In the genomic region with DNA sequence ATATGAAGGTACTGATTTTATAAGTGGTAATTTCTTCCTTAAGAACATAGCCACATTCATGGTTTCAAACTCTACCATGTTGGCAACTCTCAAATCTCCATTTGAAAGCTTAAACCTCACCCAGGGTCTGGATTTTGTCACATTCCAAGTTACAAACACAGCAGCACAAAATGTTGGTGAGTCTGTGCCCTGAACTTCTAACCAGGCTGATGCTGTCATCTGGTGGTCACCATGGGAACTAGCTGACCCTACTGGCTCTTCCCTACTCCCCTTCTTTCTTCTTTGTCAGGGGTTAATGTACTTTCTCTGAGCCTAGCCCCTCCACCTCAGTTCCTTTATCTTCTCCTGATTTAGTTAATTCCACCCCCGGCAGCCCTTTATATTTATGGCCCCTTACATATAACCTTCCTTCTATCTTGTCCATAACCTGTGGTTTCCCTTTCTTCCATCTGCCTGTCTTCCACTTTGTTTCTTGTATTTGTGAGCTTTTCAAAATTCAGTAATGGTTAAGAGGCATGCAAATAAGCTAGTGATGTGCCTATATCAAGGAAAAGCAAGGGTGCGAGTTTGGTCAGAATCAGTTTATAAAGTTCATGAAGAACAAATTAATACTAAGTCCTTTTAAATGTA, we compare ENCODE assay signal across 7 cellular contexts. TPM values are rescaled to one million over a fixed set of nuclear protein-coding genes. Genes with fewer than 3 reads are reported as not detected.
A peak's percentile ranks its signal among the peaks of the same experiment; 100 is the strongest.
DNase-seq lines count a peak whose midpoint lies in the region; ATAC-seq and TF ChIP-seq lines count a peak whose summit lies in the region.

No MANE protein-coding gene starts in this region.

- H2BK15ac ChIP-seq in H9 (ENCODE audit: low read depth, low read length): no peak overlapping the region

- ATAC-seq in activated T-cell treated with anti-CD3 and anti-CD28 coated beads, Interleukin-2, amount 50 U/mL, for 72 hours (replicated peaks in 1 of 2): peak; percentile 68 to 73
- ATAC-seq in aorta (ENCODE audit: low FRiP score): peak; percentile 72

- no peak overlapping the region for H2BK120ac ChIP-seq in H9 (ENCODE audit: low read depth, low read length, poor library complexity, severe bottlenecking)

- no peak overlapping the region for H3K4me2 ChIP-seq in H9 (ENCODE audit: insufficient read depth, insufficient read length, low read length)
- no peak overlapping the region for H3K4me2 ChIP-seq in neural progenitor cell

- H3K4me3 ChIP-seq in neural progenitor cell (no peak overlapping the region), aorta (ENCODE audit: low read length in 2 of 2) (no peak overlapping the region)

- H2AK5ac ChIP-seq in H9 (ENCODE audit: insufficient read length, low read length): no peak overlapping the region

- DNase-seq in GM10248 (ENCODE audit: extremely low spot score): peak; percentile 50
- DNase-seq in H9: peak; percentile 54
- peak; percentile 38 to 53 for DNase-seq in NOMO-1 (lab: John Stamatoyannopoulos, UW; ENCODE audit: unreplicated experiment in 2 of 2)
- DNase-seq in activated T-cell treated with anti-CD3 and anti-CD28 coated beads, Interleukin-2, amount 50 U/mL, for 72 hours: peak; percentile 44 to 53
- peak; percentile 59 for DNase-seq in fibroblast of the conjunctiva (ENCODE audit: low read depth)
- DNase-seq in neural progenitor cell (ENCODE audit: low spot score): peak; percentile 79
- no peak for DNase-seq in aorta

- no peak overlapping the region for H2BK5ac ChIP-seq in H9 (ENCODE audit: insufficient read length, low read length)

- H3K4me1 ChIP-seq in H9 (ENCODE audit: insufficient read depth, low read length) (no peaks in the 10 kb centered on the region), neural progenitor cell (peaks cover 7% of the 10 kb centered on the region), aorta (ENCODE audit: control insufficient read depth in 1 of 2, insufficient read depth in 2 of 2, low read length in 2 of 2) (no peaks in the 10 kb centered on the region)

- POLR2A ChIA-PET in GM10248 (lab: Yijun Ruan, JAX): no interaction called here

- no peaks in the 10 kb centered on the region for H3K79me2 ChIP-seq in H9 (ENCODE audit: insufficient read depth, low read length)
- peaks cover 15% of the 10 kb centered on the region for H3K79me2 ChIP-seq in neural progenitor cell (ENCODE audit: low read depth)

- H2BK12ac ChIP-seq in H9 (ENCODE audit: insufficient read length, low read depth, low read length): no peak overlapping the region

- H3K36me3 ChIP-seq in neural progenitor cell: peaks cover 23% of the 10 kb centered on the region
- peaks cover 1 to 5% of the 10 kb centered on the region in 2 donors for H3K36me3 ChIP-seq in aorta (ENCODE audit: control insufficient read depth in 1 of 2, insufficient read depth in 2 of 2, low read length in 1 of 2)

- no peak overlapping the region for H2BK20ac ChIP-seq in H9 (ENCODE audit: low read depth, low read length, poor library complexity, severe bottlenecking)

- no peaks in the 10 kb centered on the region for H3F3A ChIP-seq in neural progenitor cell (ENCODE audit: low read depth)

- no peak overlapping the region for H4K5ac ChIP-seq in H9 (ENCODE audit: insufficient read length, low read depth, low read length)

- no peak overlapping the region for H4K8ac ChIP-seq in H9 (replicated peaks; ENCODE audit: insufficient read length, low read depth, low read length)

- H3K4ac ChIP-seq in H9 (ENCODE audit: low read depth, low read length): no peak overlapping the region

- no peak overlapping the region for H3K56ac ChIP-seq in H9 (ENCODE audit: insufficient read length, low read depth, low read length)

- H3K9me3 Mint-ChIP-seq in H9: no peaks in the 10 kb centered on the region
- H3K9me3 Mint-ChIP-seq in activated T-cell treated with anti-CD3 and anti-CD28 coated beads, Interleukin-2, amount 50 U/mL, for 72 hours: no peaks in the 10 kb centered on the region
- H3K9me3 Mint-ChIP-seq in neural progenitor cell: no peaks in the 10 kb centered on the region

- H3K27me3 Mint-ChIP-seq in H9 (ENCODE audit: low read depth): no peaks in the 10 kb centered on the region
- no peaks in the 10 kb centered on the region for H3K27me3 Mint-ChIP-seq in activated T-cell treated with anti-CD3 and anti-CD28 coated beads, Interleukin-2, amount 50 U/mL, for 72 hours (ENCODE audit: low read depth)
- H3K27me3 Mint-ChIP-seq in neural progenitor cell (ENCODE audit: insufficient read depth, low read depth): no peaks in the 10 kb centered on the region

- no peak overlapping the region for H2AFZ ChIP-seq in H9 (ENCODE audit: low read length)
- no peak overlapping the region for H2AFZ ChIP-seq in neural progenitor cell (replicated peaks)

- intact Hi-C loops in aorta (cut with DNase I): loop anchor here (5.0 to 10.0 kb wide), 3 partner anchors 138 to 286 kb away; no protein-coding TSS in a partner anchor

- no peaks in the 10 kb centered on the region for H3K79me1 ChIP-seq in H9 (ENCODE audit: insufficient read depth, low read depth, low read length, poor library complexity, severe bottlenecking)

- TF ChIP-seq CTCF in GM10248 (IDR thresholded peaks at IDR 0.05; ENCODE audit: control extremely low read depth, extremely low read depth, low read depth, missing control alignments) (peak; percentile 83), H9 (conservative IDR thresholded peaks at IDR 0.05) (peak; percentile 91), neural progenitor cell (IDR thresholded peaks at IDR 0.05) (peak; percentile 83)

- no peaks in the 10 kb centered on the region for H3K27me3 ChIP-seq in H9 (ENCODE audit: insufficient read depth, low read length)
- H3K27me3 ChIP-seq in neural progenitor cell: no peaks in the 10 kb centered on the region
- no peaks in the 10 kb centered on the region for H3K27me3 ChIP-seq in aorta (ENCODE audit: control insufficient read depth in 1 of 2, insufficient read depth in 2 of 2, low read length in 1 of 2)

- H3K36me3 Mint-ChIP-seq in H9 (ENCODE audit: insufficient read depth in 1 of 3, low read depth in 3 of 3) (peaks cover 21 to 51% (median 47%) of the 10 kb centered on the region in 3 experiments; a peak in 6 of 7 replicates), neural progenitor cell (peaks cover 54% of the 10 kb centered on the region)
- peaks cover 7 to 13% of the 10 kb centered on the region in 2 donors for H3K36me3 Mint-ChIP-seq in activated T-cell treated with anti-CD3 and anti-CD28 coated beads, Interleukin-2, amount 50 U/mL, for 72 hours (ENCODE audit: insufficient read depth in 2 of 2)

- no peak overlapping the region for H3T11ph ChIP-seq in H9 (ENCODE audit: low read length)

- H3K4me1 Mint-ChIP-seq in H9: peaks cover 4% of the 10 kb centered on the region in 2 experiments
- H3K4me1 Mint-ChIP-seq in activated T-cell treated with anti-CD3 and anti-CD28 coated beads, Interleukin-2, amount 50 U/mL, for 72 hours (ENCODE audit: low read depth): peaks cover 43% of the 10 kb centered on the region
- peaks cover 8% of the 10 kb centered on the region for H3K4me1 Mint-ChIP-seq in neural progenitor cell

- H3K27ac ChIP-seq in H9 (ENCODE audit: insufficient read length, low read depth, low read length) (no peak overlapping the region), neural progenitor cell (no peak overlapping the region), aorta (ENCODE audit: low read depth in 1 of 2, low read length in 2 of 2) (no peak overlapping the region)

- H3K14ac ChIP-seq in H9 (ENCODE audit: insufficient read depth, low read length): no peak overlapping the region

- H3K27ac Mint-ChIP-seq in H9 (peak overlapping the region in 2 of 3 experiments; percentile 41 to 42; a peak in 3 of 7 replicates), neural progenitor cell (peak overlapping the region; percentile 2)
- H3K27ac Mint-ChIP-seq in activated T-cell treated with anti-CD3 and anti-CD28 coated beads, Interleukin-2, amount 50 U/mL, for 72 hours: peak overlapping the region; percentile 74

- no CpG with 5 or more reads among the region's 2 CpGs for WGBS in H9 (ENCODE audit: extremely low coverage, insufficient read length, low lambda C conversion rate)
- WGBS in aorta, 2 donors: 76 to 82% methylated on average over 2 of the region's 2 CpGs

- no peak overlapping the region for H4K91ac ChIP-seq in H9 (ENCODE audit: insufficient read length, low read depth, low read length)

- H3K9me3 ChIP-seq in H9 (ENCODE audit: control insufficient read depth, low read depth, low read length) (no peaks in the 10 kb centered on the region), neural progenitor cell (ENCODE audit: low read depth) (no peaks in the 10 kb centered on the region), aorta (ENCODE audit: control insufficient read depth, low read length) (no peaks in the 10 kb centered on the region)

- no peak overlapping the region for H3K18ac ChIP-seq in H9 (ENCODE audit: insufficient read length, low read depth, low read length)

- CTCF ChIA-PET in GM10248 (lab: Yijun Ruan, JAX): interaction anchor here (0.7 to 7.1 kb wide), 52 partner anchors 8 to 1079 kb away, joined by 3 to 81 read pairs (median 4); a partner anchor contains a TSS

- H3K9ac ChIP-seq in H9 (ENCODE audit: extremely low read depth, insufficient read length, low read length) (no peak overlapping the region), neural progenitor cell (no peak overlapping the region)

- H3K4me3 Mint-ChIP-seq in H9 (no peak overlapping the region; a peak in 1 of 5 replicates), neural progenitor cell (no peak overlapping the region)
- H3K4me3 Mint-ChIP-seq in activated T-cell treated with anti-CD3 and anti-CD28 coated beads, Interleukin-2, amount 50 U/mL, for 72 hours: peak overlapping the region in 1 of 2 donors; percentile 29

- no peaks in the 10 kb centered on the region for H3K23me2 ChIP-seq in H9 (ENCODE audit: insufficient read length, low read depth, low read length, poor library complexity, severe bottlenecking)

- H4K20me1 ChIP-seq in H9 (ENCODE audit: control insufficient read depth, insufficient read depth, insufficient read length) (no peaks in the 10 kb centered on the region), neural progenitor cell (ENCODE audit: low read depth) (peaks cover 12% of the 10 kb centered on the region)

- H3K23ac ChIP-seq in H9 (ENCODE audit: insufficient read length, low read depth, low read length): no peak overlapping the region

RNA-seq across cellular contexts. Expression of a gene that starts 35.9 kb away (rescaled TPM):
- total RNA-seq in H9 (2021) (48.6 and 59.3 TPM in 2 replicates), neural progenitor cell (ENCODE audit: low replicate concordance) (86.8 and 138 TPM in 2 replicates), aorta (100 to 1,000 TPM; 101 to 156 TPM)
- 10 to 100 TPM; 31.0 to 33.5 TPM for total RNA-seq in activated T-cell treated with anti-CD3 and anti-CD28 coated beads, Interleukin-2, amount 50 U/mL, for 72 hours
- 10 to 100 TPM; 21.9 to 24.3 TPM for polyA plus RNA-seq in aorta

Comparison
In these comparisons a context has a peak if more than half of its experiments do, and no peak if none do; other contexts are left out.
1. DNase-seq: peak in GM10248 (single experiment), H9 (single experiment), NOMO-1 (2 of 2), activated T-cell treated with anti-CD3 and anti-CD28 coated beads, Interleukin-2, amount 50 U/mL, for 72 hours (2 of 2), fibroblast of the conjunctiva (single experiment) and neural progenitor cell (single experiment); none in aorta (0 of 2).
2. H3K27ac Mint-ChIP-seq: peak in every context shown above with its lines; median percentile 74 in activated T-cell treated with anti-CD3 and anti-CD28 coated beads, Interleukin-2, amount 50 U/mL, for 72 hours; 42 in H9; 2 in neural progenitor cell.
3. Peak in every context shown above with its lines, with median percentiles within 50 percentile points of each other: CTCF ChIP-seq.